Comparison of ENCODE assay signal across 1 cellular context in the genomic region with DNA sequence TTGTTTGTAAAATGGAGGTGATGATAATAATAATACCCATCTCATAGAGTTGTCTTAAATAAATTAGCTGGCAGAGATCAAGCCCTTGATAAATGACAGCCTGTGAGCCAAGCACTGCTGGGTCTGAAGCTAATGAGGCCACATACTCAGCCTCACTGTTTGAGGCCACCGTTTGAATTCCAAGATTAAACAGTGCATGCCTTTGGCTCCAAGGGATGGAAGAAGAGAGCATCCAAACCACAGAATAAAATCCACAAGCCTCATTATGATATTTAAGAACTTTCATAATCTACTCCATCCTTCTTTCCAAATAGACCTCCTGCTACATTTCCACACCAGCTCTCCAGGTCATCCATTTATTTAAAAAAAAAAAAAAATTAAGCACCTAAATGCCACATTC.
TF ChIP-seq lines count a peak whose summit lies in the region.

No MANE protein-coding gene starts in this region.

TF ChIP-seq in IMR-90, 13 proteins besides CTCF, POLR2A, EP300 and RAD21:
- TF ChIP-seq NFE2L2 (IDR thresholded peaks at IDR 0.05; ENCODE audit: low read depth, low read length) (no peak), SMC3 (IDR thresholded peaks at IDR 0.05; ENCODE audit: low read depth, low read length) (no peak), CEBPB (IDR thresholded peaks at IDR 0.05; ENCODE audit: low read depth, low read length) (no peak), MXI1 (IDR thresholded peaks at IDR 0.05; ENCODE audit: borderline replicate concordance, low read depth, low read length) (no peak), FOS (IDR thresholded peaks at IDR 0.05; ENCODE audit: low read depth, low read length) (no peak), MAFK (IDR thresholded peaks at IDR 0.05; ENCODE audit: low read depth, low read length) (no peak), RCOR1 (IDR thresholded peaks at IDR 0.05; ENCODE audit: insufficient replicate concordance, low read length) (no peak), BHLHE40 (IDR thresholded peaks at IDR 0.05; ENCODE audit: low read depth, low read length) (no peak), RFX5 (IDR thresholded peaks at IDR 0.05; ENCODE audit: low read depth, low read length) (no peak), CHD1 (IDR thresholded peaks at IDR 0.05; ENCODE audit: low read depth, low read length) (no peak), MAZ (IDR thresholded peaks at IDR 0.05; ENCODE audit: borderline replicate concordance, low read depth, low read length) (no peak)
- TF ChIP-seq, protein P1, sequence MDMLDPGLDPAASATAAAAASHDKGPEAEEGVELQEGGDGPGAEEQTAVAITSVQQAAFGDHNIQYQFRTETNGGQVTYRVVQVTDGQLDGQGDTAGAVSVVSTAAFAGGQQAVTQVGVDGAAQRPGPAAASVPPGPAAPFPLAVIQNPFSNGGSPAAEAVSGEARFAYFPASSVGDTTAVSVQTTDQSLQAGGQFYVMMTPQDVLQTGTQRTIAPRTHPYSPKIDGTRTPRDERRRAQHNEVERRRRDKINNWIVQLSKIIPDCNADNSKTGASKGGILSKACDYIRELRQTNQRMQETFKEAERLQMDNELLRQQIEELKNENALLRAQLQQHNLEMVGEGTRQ (IDR thresholded peaks at IDR 0.05; ENCODE audit: low read depth, low read length) = no peak
- TF ChIP-seq, protein P2, sequence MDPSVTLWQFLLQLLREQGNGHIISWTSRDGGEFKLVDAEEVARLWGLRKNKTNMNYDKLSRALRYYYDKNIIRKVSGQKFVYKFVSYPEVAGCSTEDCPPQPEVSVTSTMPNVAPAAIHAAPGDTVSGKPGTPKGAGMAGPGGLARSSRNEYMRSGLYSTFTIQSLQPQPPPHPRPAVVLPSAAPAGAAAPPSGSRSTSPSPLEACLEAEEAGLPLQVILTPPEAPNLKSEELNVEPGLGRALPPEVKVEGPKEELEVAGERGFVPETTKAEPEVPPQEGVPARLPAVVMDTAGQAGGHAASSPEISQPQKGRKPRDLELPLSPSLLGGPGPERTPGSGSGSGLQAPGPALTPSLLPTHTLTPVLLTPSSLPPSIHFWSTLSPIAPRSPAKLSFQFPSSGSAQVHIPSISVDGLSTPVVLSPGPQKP (IDR thresholded peaks at IDR 0.05; ENCODE audit: borderline replicate concordance, low read depth, low read length) = no peak
